ENCODE assay signal across 9 cellular contexts in the genomic region with DNA sequence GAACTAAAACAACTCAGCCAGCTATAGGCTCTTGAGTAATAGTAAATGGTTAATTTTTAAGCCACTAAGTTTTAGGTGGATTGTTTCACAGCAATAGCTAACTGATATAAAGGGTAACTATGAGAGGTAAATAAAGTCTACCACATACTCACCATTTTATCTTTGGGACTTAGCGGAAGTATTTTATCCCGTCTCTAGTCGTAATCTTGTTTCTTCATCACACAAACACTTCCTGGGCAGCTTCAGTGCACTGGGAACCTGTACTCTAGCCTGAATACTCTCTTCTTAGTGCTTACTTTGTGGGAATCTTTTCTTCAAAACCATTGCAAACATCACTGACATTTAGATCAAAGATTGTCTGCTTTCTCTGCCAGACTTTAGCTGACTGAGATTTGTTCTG.
"Had no signal": no experiment of that assay in that cellular context is flagged by ENCODE, and none has a peak within 500 bp of the region (broad histone marks: within the 10 kb centered on the region; RNA-seq: fewer than 3 reads in every experiment).

No MANE protein-coding gene starts in this region.

- DNase-seq: GOT3, H7, HFFc6, KBM-7 had no signal

- H3K36me3 Mint-ChIP-seq: IgD-negative memory B cell had no signal

- H3K27ac ChIP-seq: HL-60 had no signal

- H3K4me3 ChIP-seq: HAP-1 had no signal

- H3K4me1 Mint-ChIP-seq: IgD-negative memory B cell had no signal

- H3K9me3 ChIP-seq: HAP-1 had no signal

- H3K36me3 ChIP-seq: HAP-1 had no signal

- H3K4me3 Mint-ChIP-seq: HFFc6, IgD-negative memory B cell had no signal

- ATAC-seq: HCT116, HepG2 had no signal

- H3K9me3 Mint-ChIP-seq: IgD-negative memory B cell had no signal

- H3K4me1 ChIP-seq: HAP-1 had no signal

- H3K27ac Mint-ChIP-seq: HFFc6, IgD-negative memory B cell had no signal
